ENCODE assay signal across 14 cellular contexts in genomic region chr17:40857535-40857934, GRCh38. TPM values are rescaled to one million over a fixed set of nuclear protein-coding genes. Genes with fewer than 3 reads are reported as not detected.
DNase-seq lines count a peak whose midpoint lies in the region; ATAC-seq, FAIRE-seq and TF ChIP-seq lines count a peak whose summit lies in the region.
"Had no signal": no experiment of that assay in that cellular context is flagged by ENCODE, and none has a peak within 500 bp of the region (broad histone marks: within the 10 kb centered on the region; RNA-seq: fewer than 3 reads in every experiment).

No MANE protein-coding gene starts in this region.

- DNase-seq in GM04504 (ENCODE audit: low read depth), result peak; percentile 58
- peak; percentile 67 to 85 for DNase-seq in foreskin fibroblast
- peak in 1 of 2 donors; percentile 38 for DNase-seq in tibial nerve (ENCODE audit: low spot score in 2 of 2)
- no peak for DNase-seq in NCI-H526 treated with DMSO at 0.1 percent for 48 hours (lab: John Stamatoyannopoulos, UW)
- no peak for DNase-seq in H54 (ENCODE audit: insufficient read length, low spot score)
- DNase-seq: activated B cell treated with CpG ODN at 0.5 μM for 24 hours, islet precursor cell, pancreas had no signal

- peak overlapping the region in 3 of 4 donors; percentile 42 to 73 (median 58) for H3K27ac ChIP-seq in tibial nerve
- H3K27ac ChIP-seq: pancreas had no signal

- no peak for TF ChIP-seq POLR2A in tibial nerve (IDR thresholded peaks at IDR 0.05)
- TF ChIP-seq POLR2A in H54 (IDR thresholded peaks at IDR 0.05; ENCODE audit: low read depth, low read length), result no peak

- no peak for TF ChIP-seq CTCF in foreskin fibroblast (IDR thresholded peaks at IDR 0.05; ENCODE audit: low read depth, low read length)
- no peak for TF ChIP-seq CTCF in tibial nerve (IDR thresholded peaks at IDR 0.05)

- no peak for FAIRE-seq in H54 (lab: Jason Lieb, UNC)
- FAIRE-seq: pancreas had no signal

- 55 to 57% methylated on average over 5 of the region's 5 CpGs for WGBS in tibial nerve, 2 donors

- H3K4me3 ChIP-seq in foreskin fibroblast (ENCODE audit: low read depth in 1 of 2, low read length in 2 of 2), result no peak overlapping the region
- H3K4me3 ChIP-seq in tibial nerve, result no peak overlapping the region
- H3K4me3 ChIP-seq: mucosa of descending colon, pancreas had no signal

- H3K4me1 ChIP-seq in tibial nerve, result peaks cover 0 to 31% (median 3%) of the 10 kb centered on the region in 4 donors
- H3K4me1 ChIP-seq: pancreas had no signal

- no peaks in the 10 kb centered on the region for H3K9me3 ChIP-seq in tibial nerve
- H3K9me3 ChIP-seq: mucosa of descending colon, pancreas had no signal

- ATAC-seq in SK-N-SH treated with all-trans-retinoic acid at 6 μM for 48 hours, result peak; percentile 46; the same call in 2 of the 3 replicates
- ATAC-seq in HG03520 (IDR thresholded peaks at IDR 0.05; ENCODE audit: unreplicated experiment), result no peak

- no peak for TF ChIP-seq EP300 in tibial nerve (IDR thresholded peaks at IDR 0.05)

- H3K27me3 ChIP-seq in tibial nerve, result no peaks in the 10 kb centered on the region

- H3K36me3 ChIP-seq in tibial nerve, result no peaks in the 10 kb centered on the region
- H3K36me3 ChIP-seq: pancreas had no signal

TF ChIP-seq in SK-N-SH treated with all-trans-retinoic acid at 6 μM for 48 hours, 23 proteins besides CTCF, POLR2A, EP300 and RAD21:
- TF ChIP-seq ZNF8 (CRISPR knock-in tag; IDR thresholded peaks at IDR 0.05) (no peak), PPARA (CRISPR knock-in tag; IDR thresholded peaks at IDR 0.05; ENCODE audit: borderline replicate concordance) (no peak), CSDC2 (CRISPR knock-in tag; IDR thresholded peaks at IDR 0.05) (no peak), TSHZ2 (CRISPR knock-in tag; IDR thresholded peaks at IDR 0.05) (no peak), CREB5 (CRISPR knock-in tag; IDR thresholded peaks at IDR 0.05; ENCODE audit: low read depth) (no peak), GLIS3 (CRISPR knock-in tag; IDR thresholded peaks at IDR 0.05) (no peak)

RNA-seq across cellular contexts. Expression of gene KRT12, which starts 9.5 kb away (rescaled TPM):
- total RNA-seq in tibial nerve, result not detected
- total RNA-seq: activated B cell treated with CpG ODN at 0.5 μM for 24 hours; CD4-positive, alpha-beta memory T cell; OCI-LY7; pancreas; temporal lobe had no signal

RNA-seq across cellular contexts. Expression of gene KRT20, which starts 27.5 kb away (rescaled TPM):
- total RNA-seq in tibial nerve, result not detected
- total RNA-seq: activated B cell treated with CpG ODN at 0.5 μM for 24 hours; CD4-positive, alpha-beta memory T cell; OCI-LY7 had no signal

RNA-seq across cellular contexts. Expression of gene KRT10, which starts 35.1 kb away (rescaled TPM):
- total RNA-seq in tibial nerve, result 10 to 100 TPM in 3 of 4 donors, 1 to 10 TPM in 1; 8.0 to 13.4 (median 11.3) TPM

RNA-seq across cellular contexts. Expression of gene KRT28, which starts 57.8 kb away (rescaled TPM):
- total RNA-seq in tibial nerve, result not detected
- total RNA-seq: activated B cell treated with CpG ODN at 0.5 μM for 24 hours; CD4-positive, alpha-beta memory T cell; mucosa of descending colon; OCI-LY7; pancreas had no signal

Comparison
In these comparisons a context has a peak if more than half of its experiments do, and no peak if none do; other contexts are left out.
1. DNase-seq: peak in GM04504 (single experiment) and foreskin fibroblast (2 of 2); none in NCI-H526 treated with DMSO at 0.1 percent for 48 hours (single experiment) and H54 (single experiment).